ENCODE assay signal across 21 cellular contexts in the genomic region with DNA sequence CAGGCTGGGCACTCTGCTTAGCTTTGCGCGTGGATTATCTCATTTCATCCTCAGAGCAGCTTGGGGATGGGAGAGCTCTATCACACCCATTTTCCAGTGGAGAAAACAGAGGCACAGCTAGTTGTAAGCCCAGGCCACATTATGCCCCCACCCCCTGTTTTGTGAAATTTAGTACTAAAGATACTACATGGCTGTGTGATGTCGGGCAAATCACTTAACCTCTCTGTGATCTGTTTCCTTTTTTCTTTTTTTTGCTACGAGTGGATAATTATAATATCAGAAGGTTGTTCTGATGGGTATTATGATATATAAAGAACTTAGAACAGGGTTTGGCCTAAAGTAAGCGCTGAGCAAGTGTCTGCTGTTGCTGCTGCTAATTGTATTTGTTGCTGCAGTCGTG.
"Had no signal": no experiment of that assay in that cellular context is flagged by ENCODE, and none has a peak within 500 bp of the region (broad histone marks: within the 10 kb centered on the region; RNA-seq: fewer than 3 reads in every experiment).

No MANE protein-coding gene starts in this region.

- H3K4me3 Mint-ChIP-seq: activated CD8-positive, alpha-beta T cell treated with anti-CD3 and anti-CD28 coated beads, Interleukin-2, amount 10 ng/mL, durations not matched to agents 7 days and 5 days; activated naive CD4-positive, alpha-beta T cell treated with anti-CD3 and anti-CD28 coated beads, Interleukin-2, amount 50 U/mL, for 24 hours; T-helper 1 cell treated with Interleukin-12 subunit alpha and Interleukin-12 subunit beta and Interleukin-4 antibody, amounts not matched to agents 30 μg/mL and 1 μg/mL, for 36 hours had no signal

- H3K4me1 Mint-ChIP-seq: activated naive CD4-positive, alpha-beta T cell treated with anti-CD3 and anti-CD28 coated beads, Interleukin-2, amount 50 U/mL, for 24 hours had no signal

- H3K27ac Mint-ChIP-seq: activated CD8-positive, alpha-beta T cell treated with anti-CD3 and anti-CD28 coated beads, Interleukin-2, amount 10 ng/mL, durations not matched to agents 7 days and 5 days; activated naive CD4-positive, alpha-beta T cell treated with anti-CD3 and anti-CD28 coated beads, Interleukin-2, amount 50 U/mL, for 24 hours; T-helper 1 cell treated with Interleukin-12 subunit alpha and Interleukin-12 subunit beta and Interleukin-4 antibody, amounts not matched to agents 30 μg/mL and 1 μg/mL, for 36 hours had no signal

- H3K9me3 Mint-ChIP-seq: activated naive CD4-positive, alpha-beta T cell treated with anti-CD3 and anti-CD28 coated beads, Interleukin-2, amount 50 U/mL, for 24 hours had no signal

- DNase-seq: activated CD4-positive, alpha-beta T cell treated with anti-CD3 and anti-CD28 coated beads for 48 hours; activated CD4-positive, alpha-beta T cell treated with anti-CD3 and anti-CD28 coated beads, Interleukin-2, amount 50 U/mL, for 4 hours; activated CD8-positive, alpha-beta memory T cell treated with anti-CD3 and anti-CD28 coated beads, Interleukin-2, amount 50 U/mL, for 48 hours; activated CD8-positive, alpha-beta T cell treated with anti-CD3 and anti-CD28 coated beads, Interleukin-2, amount 10 ng/mL, durations not matched to agents 7 days and 5 days; activated naive CD4-positive, alpha-beta T cell; activated T-cell treated with anti-CD3 and anti-CD28 coated beads, Interleukin-2, amount 50 U/mL, for 1 hour; aorta; NCI-H1092; NCI-H1417 treated with DMSO at 0.1 percent for 48 hours; NCI-H1694; NCI-H2029; NCI-H2107; NCI-H526 treated with DMSO at 0.1 percent for 48 hours; NCI-H82; NK-92 treated with Interleukin-12 subunit alpha and Interleukin-12 subunit beta, amount 100 ng/mL, for 24 hours; OCI-M1; RPMI8226 had no signal

- ATAC-seq: activated CD4-positive, CD25-positive, alpha-beta regulatory T cell treated with anti-CD3 and anti-CD28 coated beads, Interleukin-2, amount 50 U/mL, for 24 hours; activated CD8-positive, alpha-beta T cell treated with anti-CD3 and anti-CD28 coated beads, Interleukin-2, amount 10 ng/mL, durations not matched to agents 7 days and 5 days; Panc1 had no signal

- H3K27me3 Mint-ChIP-seq: activated naive CD4-positive, alpha-beta T cell treated with anti-CD3 and anti-CD28 coated beads, Interleukin-2, amount 50 U/mL, for 24 hours had no signal
